Comparison of ENCODE assay signal across 18 cellular contexts in genomic region chr1:71882241-71883036, GRCh38.
A peak's percentile ranks its signal among the peaks of the same experiment; 100 is the strongest.
DNase-seq lines count a peak whose midpoint lies in the region; ATAC-seq and TF ChIP-seq lines count a peak whose summit lies in the region.
"Had no signal": no experiment of that assay in that cellular context is flagged by ENCODE, and none has a peak within 500 bp of the region (broad histone marks: within the 10 kb centered on the region; RNA-seq: fewer than 3 reads in every experiment).

No MANE protein-coding gene starts in this region.

- H3K4me3 ChIP-seq in A673 (ENCODE audit: low read depth, low read length, poor library complexity, severe bottlenecking): no peak overlapping the region
- H3K4me3 ChIP-seq in DND-41 (ENCODE audit: low read depth in 1 of 2, low read length in 2 of 2): no peak overlapping the region; a peak in 1 of 4 replicates
- H3K4me3 ChIP-seq: lung, uterus had no signal

- no peaks in the 10 kb centered on the region for H3K27me3 ChIP-seq in A673 (replicated peaks; ENCODE audit: insufficient read depth, low read depth, low read length, poor library complexity)
- no peaks in the 10 kb centered on the region for H3K27me3 ChIP-seq in DND-41 (ENCODE audit: insufficient read depth, low read length, poor library complexity)
- H3K27me3 ChIP-seq: foreskin keratinocyte, uterus had no signal

- peak; percentile 8; the same call in 2 of the 3 replicates for ATAC-seq in DND-41 (ENCODE audit: insufficient read depth, low read depth)
- ATAC-seq in WTC11: no peak
- ATAC-seq in HG03159 (IDR thresholded peaks at IDR 0.05; ENCODE audit: unreplicated experiment): no peak
- ATAC-seq in effector memory CD8-positive, alpha-beta T cell (replicated peaks): no peak
- ATAC-seq: foreskin keratinocyte, SK-N-SH treated with all-trans-retinoic acid at 6 μM for 48 hours had no signal

- POLR2A ChIA-PET in A673 (lab: Charles Lee; ENCODE audit: low non-redundant PET) (no interaction called here), WTC11 (lab: Charles Lee) (no interaction called here)

- DNase-seq in A673 (ENCODE audit: low spot score) (peak; percentile 65), DND-41 (no peak), NCI-H2081 treated with DMSO at 0.1 percent for 48 hours (lab: John Stamatoyannopoulos, UW) (peak; percentile 78), WTC11 (ENCODE audit: low spot score) (no peak), DMS153 treated with DMSO at 0.1 percent for 48 hours (lab: John Stamatoyannopoulos, UW; ENCODE audit: unreplicated experiment) (no peak)
- no peak for DNase-seq in effector memory CD8-positive, alpha-beta T cell
- DNase-seq in activated naive CD4-positive, alpha-beta T cell treated with anti-CD3 and anti-CD28 coated beads, Interleukin-2, amount 10 ng/mL, durations not matched to agents 7 days and 5 days: no peak
- DNase-seq: activated B cell treated with CpG ODN at 0.5 μM for 24 hours; activated effector memory CD4-positive, alpha-beta T cell treated with anti-CD3 and anti-CD28 coated beads, Interleukin-2, amount 50 U/mL, for 16 hours; amygdala; Calu3; foreskin keratinocyte; naive B cell; uterus had no signal

- H3K36me3 Mint-ChIP-seq in WTC11: no peaks in the 10 kb centered on the region
- H3K36me3 Mint-ChIP-seq in effector memory CD8-positive, alpha-beta T cell (ENCODE audit: insufficient read depth): no peaks in the 10 kb centered on the region
- H3K36me3 Mint-ChIP-seq in activated naive CD4-positive, alpha-beta T cell treated with anti-CD3 and anti-CD28 coated beads, Interleukin-2, amount 10 ng/mL, durations not matched to agents 7 days and 5 days: no peaks in the 10 kb centered on the region
- H3K36me3 Mint-ChIP-seq: naive B cell had no signal

- H3K4me1 Mint-ChIP-seq in WTC11: peaks cover 34% of the 10 kb centered on the region
- H3K4me1 Mint-ChIP-seq in effector memory CD8-positive, alpha-beta T cell (ENCODE audit: low read depth in 2 of 2): no peaks in the 10 kb centered on the region
- H3K4me1 Mint-ChIP-seq in activated naive CD4-positive, alpha-beta T cell treated with anti-CD3 and anti-CD28 coated beads, Interleukin-2, amount 10 ng/mL, durations not matched to agents 7 days and 5 days: no peaks in the 10 kb centered on the region

- no peaks in the 10 kb centered on the region for H4K20me1 ChIP-seq in DND-41 (ENCODE audit: insufficient read depth, low read length)

- TF ChIP-seq CTCF in A673 (conservative IDR thresholded peaks at IDR 0.05; ENCODE audit: low read depth, low read length) (no peak), DND-41 (IDR thresholded peaks at IDR 0.05; ENCODE audit: borderline replicate concordance, extremely low read depth, low read length, poor library complexity, severe bottlenecking) (no peak), WTC11 (IDR thresholded peaks at IDR 0.05) (no peak)

- H3K9me3 ChIP-seq in A673 (ENCODE audit: low read depth, low read length, poor library complexity, severe bottlenecking) (no peaks in the 10 kb centered on the region), DND-41 (ENCODE audit: insufficient read depth, low read length, severe bottlenecking) (no peaks in the 10 kb centered on the region)
- H3K9me3 ChIP-seq: uterus had no signal

- BruUV-seq in A673 (replicated peaks; lab: Mats Ljungman, UMichigan): no TSS peak

- intact Hi-C loops in A673 (cut with micrococcal nuclease; ENCODE audit: unreplicated experiment): no loop called here

- CTCF ChIA-PET in A673 (lab: Charles Lee): no interaction called here
- CTCF ChIA-PET in WTC11 (lab: Charles Lee): no interaction called here
- CTCF ChIA-PET in activated naive CD4-positive, alpha-beta T cell treated with anti-CD3 and anti-CD28 coated beads, Interleukin-2, amount 10 ng/mL, durations not matched to agents 7 days and 5 days (lab: Charles Lee): interaction anchor here (0.7 kb wide), 1 partner anchor 155 kb away, joined by 4 read pairs; no protein-coding TSS in a partner anchor

- H3K27me3 Mint-ChIP-seq in WTC11 (ENCODE audit: low read depth): no peaks in the 10 kb centered on the region
- no peaks in the 10 kb centered on the region for H3K27me3 Mint-ChIP-seq in effector memory CD8-positive, alpha-beta T cell
- no peaks in the 10 kb centered on the region for H3K27me3 Mint-ChIP-seq in activated naive CD4-positive, alpha-beta T cell treated with anti-CD3 and anti-CD28 coated beads, Interleukin-2, amount 10 ng/mL, durations not matched to agents 7 days and 5 days
- H3K27me3 Mint-ChIP-seq: activated B cell treated with CpG ODN at 0.5 μM for 24 hours, naive B cell, progenitor cell of endocrine pancreas had no signal

- H3K4me3 Mint-ChIP-seq in WTC11: no peak overlapping the region
- H3K4me3 Mint-ChIP-seq in effector memory CD8-positive, alpha-beta T cell: no peak overlapping the region
- H3K4me3 Mint-ChIP-seq in activated naive CD4-positive, alpha-beta T cell treated with anti-CD3 and anti-CD28 coated beads, Interleukin-2, amount 10 ng/mL, durations not matched to agents 7 days and 5 days: no peak overlapping the region
- H3K4me3 Mint-ChIP-seq: activated B cell treated with CpG ODN at 0.5 μM for 24 hours, naive B cell had no signal

- no peaks in the 10 kb centered on the region for H3K9me3 Mint-ChIP-seq in WTC11
- peaks cover 0 to 7% of the 10 kb centered on the region in 2 donors for H3K9me3 Mint-ChIP-seq in effector memory CD8-positive, alpha-beta T cell
- peaks cover 3% of the 10 kb centered on the region for H3K9me3 Mint-ChIP-seq in activated naive CD4-positive, alpha-beta T cell treated with anti-CD3 and anti-CD28 coated beads, Interleukin-2, amount 10 ng/mL, durations not matched to agents 7 days and 5 days
- H3K9me3 Mint-ChIP-seq: activated B cell treated with CpG ODN at 0.5 μM for 24 hours, naive B cell had no signal

- peak overlapping the region; percentile 52 for H3K9ac ChIP-seq in DND-41 (ENCODE audit: low read depth, low read length)

- no peaks in the 10 kb centered on the region for H3K79me2 ChIP-seq in DND-41 (ENCODE audit: insufficient read depth, low read length)

- H3K36me3 ChIP-seq in A673 (ENCODE audit: insufficient read depth, low read length, poor library complexity, severe bottlenecking) (no peaks in the 10 kb centered on the region), DND-41 (ENCODE audit: insufficient read depth, low read length) (no peaks in the 10 kb centered on the region)
- H3K36me3 ChIP-seq: uterus had no signal

- H3K4me1 ChIP-seq in A673 (ENCODE audit: insufficient read depth, low read length, poor library complexity, severe bottlenecking): peaks cover 23% of the 10 kb centered on the region
- H3K4me1 ChIP-seq in DND-41 (ENCODE audit: insufficient read depth, low read length): peaks cover 49% of the 10 kb centered on the region
- H3K4me1 ChIP-seq: foreskin keratinocyte, uterus had no signal

- H3K4me2 ChIP-seq in DND-41 (ENCODE audit: insufficient read depth, low read length): peak overlapping the region; percentile 35

- peak overlapping the region; percentile 52 for H2AFZ ChIP-seq in DND-41 (ENCODE audit: low read depth, low read length)

- peak overlapping the region; percentile 6 for H3K27ac ChIP-seq in A673 (ENCODE audit: low read depth, low read length, poor library complexity, severe bottlenecking)
- H3K27ac ChIP-seq in DND-41 (ENCODE audit: low read length): peak overlapping the region; percentile 99
- H3K27ac ChIP-seq: foreskin keratinocyte, uterus had no signal

- peak overlapping the region; percentile 73; the same call in 1 of the 2 replicates for H3K27ac Mint-ChIP-seq in WTC11
- H3K27ac Mint-ChIP-seq in effector memory CD8-positive, alpha-beta T cell: no peak overlapping the region
- no peak overlapping the region for H3K27ac Mint-ChIP-seq in activated naive CD4-positive, alpha-beta T cell treated with anti-CD3 and anti-CD28 coated beads, Interleukin-2, amount 10 ng/mL, durations not matched to agents 7 days and 5 days
- H3K27ac Mint-ChIP-seq: activated B cell treated with CpG ODN at 0.5 μM for 24 hours, naive B cell, progenitor cell of endocrine pancreas had no signal

TF ChIP-seq in WTC11, 78 proteins besides CTCF, POLR2A, EP300 and RAD21 (continues in another document):
- TF ChIP-seq CREB1 (CRISPR knock-in tag; IDR thresholded peaks at IDR 0.05) (no peak), ATF2 (CRISPR knock-in tag; IDR thresholded peaks at IDR 0.05; ENCODE audit: borderline replicate concordance, low read depth) (no peak), NR2C2 (CRISPR knock-in tag; IDR thresholded peaks at IDR 0.05) (no peak), ZNF281 (CRISPR knock-in tag; IDR thresholded peaks at IDR 0.05) (no peak)

Comparison
In these comparisons a context has a peak if more than half of its experiments do, and no peak if none do; other contexts are left out.
1. DNase-seq: peak in A673 (single experiment) and NCI-H2081 treated with DMSO at 0.1 percent for 48 hours (single experiment); none in DND-41 (single experiment), WTC11 (single experiment), DMS153 treated with DMSO at 0.1 percent for 48 hours (single experiment), effector memory CD8-positive, alpha-beta T cell (0 of 3) and activated naive CD4-positive, alpha-beta T cell treated with anti-CD3 and anti-CD28 coated beads, Interleukin-2, amount 10 ng/mL, durations not matched to agents 7 days and 5 days (single experiment).